13 cellular contexts compared by ENCODE assay signal in genomic region chr5:169648725-169649124, GRCh38. TPM values are rescaled to one million over a fixed set of nuclear protein-coding genes. Genes with fewer than 3 reads are reported as not detected.
DNase-seq lines count a peak whose midpoint lies in the region; ATAC-seq and TF ChIP-seq lines count a peak whose summit lies in the region.
"Had no signal": no experiment of that assay in that cellular context is flagged by ENCODE, and none has a peak within 500 bp of the region (broad histone marks: within the 10 kb centered on the region; RNA-seq: fewer than 3 reads in every experiment).

No MANE protein-coding gene starts in this region.

- DNase-seq in activated naive CD4-positive, alpha-beta T cell (lab: John Stamatoyannopoulos, UW), result no peak
- DNase-seq in SK-N-SH, result no peak
- DNase-seq in heart left ventricle, result peak in 4 of 5 donors; percentile 18 to 69 (median 60)
- no peak for DNase-seq in upper lobe of left lung
- no peak for DNase-seq in NCI-H2081 (lab: John Stamatoyannopoulos, UW)
- no peak for DNase-seq in Caco-2
- DNase-seq: COR-L47, NCI-H146 had no signal

- BruUV-seq in Caco-2 (replicated peaks; lab: Mats Ljungman, UMichigan), result no TSS peak

- peaks cover 5% of the 10 kb centered on the region for H3K36me3 Mint-ChIP-seq in activated naive CD4-positive, alpha-beta T cell treated with anti-CD3 and anti-CD28 coated beads, Interleukin-2, amount 50 U/mL, for 24 hours
- H3K36me3 Mint-ChIP-seq in Caco-2 (ENCODE audit: insufficient read depth, unreplicated experiment), result no peaks in the 10 kb centered on the region

- H3K27ac ChIP-seq in SK-N-SH (ENCODE audit: low read depth in 2 of 2, low read length in 1 of 2), result peak overlapping the region in 1 of 2 experiments; percentile 18; a peak in 2 of 4 replicates
- H3K27ac ChIP-seq in heart left ventricle, result peak overlapping the region in 1 of 12 donors; percentile 80
- H3K27ac ChIP-seq in upper lobe of left lung, result no peak overlapping the region
- H3K27ac ChIP-seq: gastroesophageal sphincter, RWPE1 had no signal

- H3K27me3 Mint-ChIP-seq in activated naive CD4-positive, alpha-beta T cell treated with anti-CD3 and anti-CD28 coated beads, Interleukin-2, amount 50 U/mL, for 24 hours, result no peaks in the 10 kb centered on the region
- peaks cover 33% of the 10 kb centered on the region for H3K27me3 Mint-ChIP-seq in Caco-2 (ENCODE audit: insufficient read depth, unreplicated experiment)

- intact Hi-C loops in heart left ventricle (cut with DNase I) (no loop called here), Caco-2 (cut with micrococcal nuclease; ENCODE audit: unreplicated experiment) (no loop called here)

- H3K9ac ChIP-seq in SK-N-SH, result no peak overlapping the region

- TF ChIP-seq POLR2A in heart left ventricle (IDR thresholded peaks at IDR 0.05) (no peak), upper lobe of left lung (IDR thresholded peaks at IDR 0.05) (no peak)

- no peak for TF ChIP-seq RAD21 in SK-N-SH (IDR thresholded peaks at IDR 0.05; ENCODE audit: low read length)

- WGBS in SK-N-SH (ENCODE audit: low lambda C conversion rate), result 72% methylated on average over 10 of the region's 11 CpGs
- WGBS in heart left ventricle, 4 donors, result 34 to 48% (median 44%) methylated on average over 11 of the region's 11 CpGs
- 34 to 57% methylated on average over 11 of the region's 11 CpGs for WGBS in upper lobe of left lung, 2 donors

- CTCF ChIA-PET in SK-N-SH (lab: Yijun Ruan, JAX), result interaction anchor here (1.1 kb wide), 1 partner anchor 19 kb away, joined by 3 read pairs; no protein-coding TSS in a partner anchor
- CTCF ChIA-PET in Caco-2 (lab: Charles Lee), result no interaction called here

- POLR2A ChIA-PET in SK-N-SH (lab: Yijun Ruan, JAX), result no interaction called here
- POLR2A ChIA-PET in Caco-2 (lab: Charles Lee), result no interaction called here

- no peaks in the 10 kb centered on the region for H3K9me2 ChIP-seq in SK-N-SH

- H3K4me1 ChIP-seq in SK-N-SH (ENCODE audit: control insufficient read depth in 1 of 2, insufficient read depth in 2 of 2, low read depth in 1 of 2, low read length in 1 of 2) (peaks cover 23% of the 10 kb centered on the region in 2 experiments; a peak in 3 of 4 replicates), heart left ventricle (peaks cover 0 to 68% (median 9%) of the 10 kb centered on the region in 12 donors), upper lobe of left lung (peaks cover 0 to 41% (median 28%) of the 10 kb centered on the region in 4 donors), Caco-2 (no peaks in the 10 kb centered on the region)
- H3K4me1 ChIP-seq: HAP-1 had no signal

- H3K9me3 Mint-ChIP-seq in activated naive CD4-positive, alpha-beta T cell treated with anti-CD3 and anti-CD28 coated beads, Interleukin-2, amount 50 U/mL, for 24 hours, result no peaks in the 10 kb centered on the region
- H3K9me3 Mint-ChIP-seq in Caco-2 (ENCODE audit: unreplicated experiment), result no peaks in the 10 kb centered on the region

- H3K9me3 ChIP-seq in SK-N-SH, result no peaks in the 10 kb centered on the region
- no peaks in the 10 kb centered on the region for H3K9me3 ChIP-seq in heart left ventricle
- H3K9me3 ChIP-seq in upper lobe of left lung, result no peaks in the 10 kb centered on the region
- H3K9me3 ChIP-seq in Caco-2, result no peaks in the 10 kb centered on the region
- H3K9me3 ChIP-seq: gastroesophageal sphincter, HAP-1 had no signal

- H3K27ac Mint-ChIP-seq in activated naive CD4-positive, alpha-beta T cell treated with anti-CD3 and anti-CD28 coated beads, Interleukin-2, amount 50 U/mL, for 24 hours, result peak overlapping the region; percentile 89
- no peak overlapping the region for H3K27ac Mint-ChIP-seq in Caco-2 (ENCODE audit: unreplicated experiment)

- H3K4me2 ChIP-seq in SK-N-SH, result peak overlapping the region; percentile 10; the same call in 1 of the 2 replicates

- no peak for TF ChIP-seq CTCF in SK-N-SH (IDR thresholded peaks at IDR 0.05)
- TF ChIP-seq CTCF in heart left ventricle (IDR thresholded peaks at IDR 0.05), result no peak
- TF ChIP-seq CTCF in upper lobe of left lung (IDR thresholded peaks at IDR 0.05), result no peak
- no peak for TF ChIP-seq CTCF in Caco-2 (IDR thresholded peaks at IDR 0.05; ENCODE audit: insufficient read depth in 1 of 2, low read depth in 1 of 2, low read length in 1 of 2, severe bottlenecking in 1 of 2, unreplicated experiment in 1 of 2)

- peak in 3 of 4 donors; percentile 47 to 69 (median 58) for ATAC-seq in heart left ventricle
- peak; percentile 24 to 38 for ATAC-seq in upper lobe of left lung (ENCODE audit: low FRiP score in 2 of 2)
- no peak for ATAC-seq in GM18498 (IDR thresholded peaks at IDR 0.05; ENCODE audit: unreplicated experiment)
- ATAC-seq: gastroesophageal sphincter had no signal

- H3K27me3 ChIP-seq in SK-N-SH (ENCODE audit: insufficient read depth) (no peaks in the 10 kb centered on the region), heart left ventricle (peaks cover 0 to 4% (median 0%) of the 10 kb centered on the region in 9 donors), upper lobe of left lung (no peaks in the 10 kb centered on the region), Caco-2 (replicated peaks; ENCODE audit: control insufficient read depth, insufficient read depth, low read length) (no peaks in the 10 kb centered on the region; the same call in 1 of the 2 replicates)

- H3K4me1 Mint-ChIP-seq in activated naive CD4-positive, alpha-beta T cell treated with anti-CD3 and anti-CD28 coated beads, Interleukin-2, amount 50 U/mL, for 24 hours, result peaks cover 93% of the 10 kb centered on the region
- no peaks in the 10 kb centered on the region for H3K4me1 Mint-ChIP-seq in Caco-2 (ENCODE audit: low read depth, unreplicated experiment)

- H3K36me3 ChIP-seq in SK-N-SH (replicated peaks in 1 of 2; ENCODE audit: control insufficient read depth in 1 of 2, insufficient read depth in 2 of 2, low read length in 1 of 2) (no peaks in the 10 kb centered on the region), heart left ventricle (no peaks in the 10 kb centered on the region), upper lobe of left lung (no peaks in the 10 kb centered on the region), Caco-2 (ENCODE audit: control insufficient read depth, insufficient read depth, low read length) (no peaks in the 10 kb centered on the region)
- H3K36me3 ChIP-seq: gastroesophageal sphincter, HAP-1 had no signal

- TF ChIP-seq EP300 in SK-N-SH (IDR thresholded peaks at IDR 0.05; ENCODE audit: borderline replicate concordance in 1 of 2, low read depth in 1 of 2, low read length in 1 of 2) (no peak), upper lobe of left lung (IDR thresholded peaks at IDR 0.05) (no peak)

- H3K79me2 ChIP-seq in SK-N-SH (ENCODE audit: insufficient read depth), result no peaks in the 10 kb centered on the region

- no peak overlapping the region for H3K4me3 ChIP-seq in SK-N-SH (ENCODE audit: low read depth in 2 of 2, low read length in 1 of 2)
- H3K4me3 ChIP-seq in heart left ventricle, result no peak overlapping the region
- H3K4me3 ChIP-seq in upper lobe of left lung, result no peak overlapping the region
- no peak overlapping the region for H3K4me3 ChIP-seq in Caco-2 (ENCODE audit: low read depth, low read length)
- H3K4me3 ChIP-seq: gastroesophageal sphincter, HAP-1 had no signal

- H3F3A ChIP-seq in SK-N-SH (replicated peaks; ENCODE audit: insufficient read depth), result peaks cover 22% of the 10 kb centered on the region

- no peak overlapping the region for H3K4me3 Mint-ChIP-seq in activated naive CD4-positive, alpha-beta T cell treated with anti-CD3 and anti-CD28 coated beads, Interleukin-2, amount 50 U/mL, for 24 hours
- H3K4me3 Mint-ChIP-seq in Caco-2 (ENCODE audit: unreplicated experiment), result no peak overlapping the region

- no peaks in the 10 kb centered on the region for H4K20me1 ChIP-seq in SK-N-SH (ENCODE audit: insufficient read depth)

- peak overlapping the region; percentile 50 for H2AFZ ChIP-seq in SK-N-SH (ENCODE audit: low read depth)

TF ChIP-seq in SK-N-SH, 30 proteins besides CTCF, POLR2A, EP300 and RAD21:
- TF ChIP-seq EZH2phosphoT487 (IDR thresholded peaks at IDR 0.05; ENCODE audit: borderline replicate concordance, low read depth) (no peak), FOXJ3 (CRISPR knock-in tag; IDR thresholded peaks at IDR 0.05) (no peak), RFX5 (IDR thresholded peaks at IDR 0.05; ENCODE audit: low read length) (no peak), SMC3 (IDR thresholded peaks at IDR 0.05; ENCODE audit: low read depth, low read length) (no peak)

RNA-seq across cellular contexts. Expression of gene DOCK2, which starts 11.7 kb away (rescaled TPM):
- polyA plus RNA-seq in SK-N-SH (2012; rRNA removed) (3.8 and 5.2 TPM in 2 replicates), heart left ventricle (1 to 10 TPM in 1 of 2 donors, under 1 TPM in 1; 0.80 to 1.4 TPM)
- 5.2 and 5.4 TPM in 2 replicates for polyA plus RNA-seq in SK-N-SH (2012; cell fraction: cytosol; rRNA removed)
- 5.7 and 7.1 TPM in 2 replicates for polyA plus RNA-seq in SK-N-SH (2012; cell fraction: nucleus; rRNA removed)
- total RNA-seq in heart left ventricle (10 to 100 TPM in 2 of 9 donors, 1 to 10 TPM in 7; 1.6 to 59.5 (median 4.6) TPM), upper lobe of left lung (100 to 1,000 TPM in 1 of 6 donors, 10 to 100 TPM in 5; 46.7 to 150 (median 73.8) TPM), Caco-2 (2022) (0.09 TPM in 1 of 2 replicates, not detected in the other)

Comparison
In these comparisons a context has a peak if more than half of its experiments do, and no peak if none do; other contexts are left out.
1. DNase-seq: peak in heart left ventricle (4 of 5); none in activated naive CD4-positive, alpha-beta T cell (0 of 4), SK-N-SH (single experiment), upper lobe of left lung (0 of 2), NCI-H2081 (0 of 2) and Caco-2 (0 of 2).